ENCODE assay signal across 22 cellular contexts in genomic region chr12:126974779-126975178, GRCh38.
DNase-seq lines count a peak whose midpoint lies in the region; ATAC-seq and TF ChIP-seq lines count a peak whose summit lies in the region.
"Had no signal": no experiment of that assay in that cellular context is flagged by ENCODE, and none has a peak within 500 bp of the region (broad histone marks: within the 10 kb centered on the region; RNA-seq: fewer than 3 reads in every experiment).

No MANE protein-coding gene starts in this region.

- no peak for TF ChIP-seq RAD21 in HCT116 (IDR thresholded peaks at IDR 0.05; ENCODE audit: low read depth)

- 0 out of 6 replicates have a peak, but pooled peaks of 1 of the 3 experiments have one; percentile 5 for TF ChIP-seq CTCF in HCT116 (IDR thresholded peaks at IDR 0.05 in 2 of 3, conservative IDR thresholded peaks at IDR 0.05 in 1 of 3; ENCODE audit: borderline replicate concordance in 1 of 3, insufficient read depth in 1 of 3, low read depth in 2 of 3, low read length in 2 of 3)

- BruUV-seq in HCT116 (replicated peaks; lab: Mats Ljungman, UMichigan) = no TSS peak

- peak overlapping the region in 1 of 11 experiments; percentile 49; a peak in 2 of 22 replicates for H3K27ac ChIP-seq in BLaER1 treated with 17β-estradiol and CSF1 and Interleukin-3, amounts not matched to agents 10 nM and 100 nM
- no peak overlapping the region for H3K27ac ChIP-seq in HCT116 (ENCODE audit: low read depth, low read length)
- H3K27ac ChIP-seq: brain microvascular endothelial cell, heart left ventricle, pancreas, PC-9, suprapubic skin had no signal

- H3K9me3 ChIP-seq in BLaER1 treated with 17β-estradiol and CSF1 and Interleukin-3, amounts not matched to agents 10 nM and 100 nM (replicated peaks in 1 of 11) = 0 out of 22 replicates have a peak, but pooled peaks cover 0 to under 1% (median 0%) of the 10 kb centered on the region in 11 experiments
- H3K9me3 ChIP-seq in HCT116 (ENCODE audit: control insufficient read depth in 1 of 2, insufficient read depth in 1 of 2, low read depth in 1 of 2, low read length in 2 of 2) = no peaks in the 10 kb centered on the region
- H3K9me3 ChIP-seq: heart left ventricle, pancreas, suprapubic skin had no signal

- CTCF ChIA-PET in HCT116 (lab: Charles Lee) = no interaction called here

- no peaks in the 10 kb centered on the region for H3K36me3 ChIP-seq in BLaER1 treated with 17β-estradiol and CSF1 and Interleukin-3, amounts not matched to agents 10 nM and 100 nM
- H3K36me3 ChIP-seq in HCT116 (ENCODE audit: control insufficient read depth in 1 of 2, insufficient read depth in 2 of 2, low read length in 2 of 2) = no peaks in the 10 kb centered on the region
- H3K36me3 ChIP-seq: brain microvascular endothelial cell, heart left ventricle, pancreas, suprapubic skin had no signal

- H3K4me1 ChIP-seq in BLaER1 treated with 17β-estradiol and CSF1 and Interleukin-3, amounts not matched to agents 10 nM and 100 nM = peaks cover 0 to 24% (median 12%) of the 10 kb centered on the region in 10 experiments; a peak in 14 of 20 replicates
- H3K4me1 ChIP-seq in HCT116 (ENCODE audit: control insufficient read depth in 1 of 2, insufficient read depth in 2 of 2, low read length in 2 of 2) = no peaks in the 10 kb centered on the region; a peak in 1 of 4 replicates
- H3K4me1 ChIP-seq: heart left ventricle, pancreas, suprapubic skin had no signal

- H3K4me2 ChIP-seq in BLaER1 treated with 17β-estradiol and CSF1 and Interleukin-3, amounts not matched to agents 10 nM and 100 nM = peak overlapping the region in 6 of 11 experiments; percentile 11 to 45 (median 26); a peak in 5 of 22 replicates
- H3K4me2 ChIP-seq in HCT116 (ENCODE audit: low read length) = no peak overlapping the region
- H3K4me2 ChIP-seq: PC-9 had no signal

- no peaks in the 10 kb centered on the region for H4K20me1 ChIP-seq in BLaER1 treated with 17β-estradiol and CSF1 and Interleukin-3, amounts not matched to agents 10 nM and 100 nM
- H4K20me1 ChIP-seq in HCT116 (ENCODE audit: insufficient read depth) = no peaks in the 10 kb centered on the region

- no peaks in the 10 kb centered on the region for H3K79me2 ChIP-seq in HCT116 (ENCODE audit: insufficient read depth, low read length)

- no peak overlapping the region for H3K9ac ChIP-seq in BLaER1 treated with 17β-estradiol and CSF1 and Interleukin-3, amounts not matched to agents 10 nM and 100 nM
- no peak overlapping the region for H3K9ac ChIP-seq in HCT116 (ENCODE audit: low read length)

- no peak for TF ChIP-seq POLR2A in HCT116 (IDR thresholded peaks at IDR 0.05; ENCODE audit: borderline replicate concordance, extremely low read depth, insufficient read depth, insufficient read length)

- H3K27me3 ChIP-seq in BLaER1 treated with 17β-estradiol and CSF1 and Interleukin-3, amounts not matched to agents 10 nM and 100 nM = no peaks in the 10 kb centered on the region
- no peaks in the 10 kb centered on the region for H3K27me3 ChIP-seq in HCT116 (ENCODE audit: insufficient read depth, low read length)
- H3K27me3 ChIP-seq: brain microvascular endothelial cell, pancreas, suprapubic skin had no signal

- ATAC-seq in HCT116 (peak; percentile 58; the same call in 1 of the 2 replicates), left lobe of liver (peak; percentile 98)
- ATAC-seq: CD8-positive, alpha-beta T cell; heart left ventricle; natural killer cell; pancreas; sciatic nerve had no signal

- intact Hi-C loops in HCT116 (cut with micrococcal nuclease) = no loop called here

- RAD21 ChIA-PET in HCT116 (lab: Charles Lee; ENCODE audit: low non-redundant PET in 1 of 2, low total read pairs in 2 of 2, uncharacterized antibody in 2 of 2, unreplicated experiment in 2 of 2) = no interaction called here

- H3K9me2 ChIP-seq in HCT116 (ENCODE audit: insufficient read depth) = no peaks in the 10 kb centered on the region

- POLR2A ChIA-PET in HCT116 (lab: Charles Lee) = no interaction called here

- H2AFZ ChIP-seq in HCT116 (ENCODE audit: low read depth, low read length, poor library complexity, severe bottlenecking) = no peak overlapping the region
- H2AFZ ChIP-seq: PC-9 had no signal

- DNase-seq in HCT116 (ENCODE audit: low read depth, low spot score) = no peak
- peak; percentile 8 for DNase-seq in RPMI7951 (ENCODE audit: low read depth)
- peak; percentile 50 for DNase-seq in left lobe of liver (ENCODE audit: low spot score)
- no peak for DNase-seq in RKO (ENCODE audit: low spot score)
- no peak for DNase-seq in SHP77 treated with DMSO at 0.1 percent for 48 hours (lab: John Stamatoyannopoulos, UW)
- DNase-seq in HK-2 (ENCODE audit: unreplicated experiment) = no peak
- DNase-seq in activated T-cell treated with anti-CD3 and anti-CD28 coated beads, Interleukin-2, amount 50 U/mL, for 48 hours = no peak
- DNase-seq: activated B cell treated with CpG ODN at 0.5 μM for 24 hours; activated CD4-positive, alpha-beta T cell treated with anti-CD3 and anti-CD28 coated beads, Interleukin-2, amount 50 U/mL, for 48 hours; activated gamma-delta T cell; brain microvascular endothelial cell; CD8-positive, alpha-beta T cell; HCEC 1CT; heart left ventricle; mesenchymal stem cell; natural killer cell; NCI-H1694; pancreas; PC-9 had no signal

- no peak overlapping the region for H3K4me3 ChIP-seq in BLaER1 treated with 17β-estradiol and CSF1 and Interleukin-3, amounts not matched to agents 10 nM and 100 nM
- no peak overlapping the region for H3K4me3 ChIP-seq in HCT116 (replicated peaks in 1 of 2; ENCODE audit: low read depth in 1 of 2, low read length in 2 of 2)
- H3K4me3 ChIP-seq: heart left ventricle, pancreas, PC-9, suprapubic skin had no signal

TF ChIP-seq in HCT116, 20 proteins besides CTCF, POLR2A, EP300 and RAD21 (continues in another document):
- no peak for TF ChIP-seq TCF7L2 (IDR thresholded peaks at IDR 0.05; ENCODE audit: borderline replicate concordance, extremely low read depth, insufficient read depth, insufficient read length)
- TF ChIP-seq ZNF274 (IDR thresholded peaks at IDR 0.05; ENCODE audit: low read depth, low read length) = no peak
- TF ChIP-seq JUND (IDR thresholded peaks at IDR 0.05) = no peak
- TF ChIP-seq MAX (IDR thresholded peaks at IDR 0.05) = no peak
- no peak for TF ChIP-seq CBX3 (IDR thresholded peaks at IDR 0.05; ENCODE audit: low read depth)
- no peak for TF ChIP-seq ZFX (IDR thresholded peaks at IDR 0.05)
- TF ChIP-seq POLR2AphosphoS5 (IDR thresholded peaks at IDR 0.05; ENCODE audit: low read depth, low read length) = no peak
- no peak for TF ChIP-seq ZBTB33 (IDR thresholded peaks at IDR 0.05; ENCODE audit: extremely low read depth, insufficient replicate concordance, low read length)
- no peak for TF ChIP-seq SP1 (IDR thresholded peaks at IDR 0.05; ENCODE audit: low read depth)
- TF ChIP-seq EZH2 (IDR thresholded peaks at IDR 0.05) = no peak
- no peak for TF ChIP-seq EZH2phosphoT487 (IDR thresholded peaks at IDR 0.05; ENCODE audit: borderline replicate concordance)
- TF ChIP-seq FOSL1 (IDR thresholded peaks at IDR 0.05; ENCODE audit: low read depth) = no peak
- no peak for TF ChIP-seq EGR1 (IDR thresholded peaks at IDR 0.05; ENCODE audit: low read depth)
- no peak for TF ChIP-seq ATF3 (IDR thresholded peaks at IDR 0.05)
- TF ChIP-seq REST (IDR thresholded peaks at IDR 0.05; ENCODE audit: low read depth) = no peak

Comparison
In these comparisons a context has a peak if more than half of its experiments do, and no peak if none do; other contexts are left out.
1. DNase-seq: peak in RPMI7951 (single experiment) and left lobe of liver (single experiment); none in HCT116 (single experiment), RKO (single experiment), SHP77 treated with DMSO at 0.1 percent for 48 hours (single experiment), HK-2 (single experiment) and activated T-cell treated with anti-CD3 and anti-CD28 coated beads, Interleukin-2, amount 50 U/mL, for 48 hours (0 of 2).